ENCODE assay signal across 8 cellular contexts in genomic region chr10:11180228-11180627, GRCh38.
DNase-seq lines count a peak whose midpoint lies in the region; ATAC-seq, FAIRE-seq and TF ChIP-seq lines count a peak whose summit lies in the region.

No MANE protein-coding gene starts in this region.

- H3K9me3 ChIP-seq in MM.1S (replicated peaks; ENCODE audit: insufficient read depth, low read length): no peaks in the 10 kb centered on the region
- H3K9me3 ChIP-seq in naive thymus-derived CD4-positive, alpha-beta T cell (ENCODE audit: control insufficient read depth in 2 of 3, low read length in 3 of 3): peaks cover 0 to 3% (median 0%) of the 10 kb centered on the region in 3 experiments

- H3K4me3 ChIP-seq in MM.1S (ENCODE audit: low read length): peak overlapping the region; percentile 41
- H3K4me3 ChIP-seq in naive thymus-derived CD4-positive, alpha-beta T cell (ENCODE audit: low read length): peak overlapping the region; percentile 50

- TF ChIP-seq POLR2A in GM12892 (IDR thresholded peaks at IDR 0.05; ENCODE audit: low read depth, low read length): peak; percentile 72

- peak; percentile 57 for ATAC-seq in naive thymus-derived CD4-positive, alpha-beta T cell

- H3K27me3 Mint-ChIP-seq in naive thymus-derived CD4-positive, alpha-beta T cell: peaks cover 0 to 3% (median 0%) of the 10 kb centered on the region in 5 donors

- H3K9me3 Mint-ChIP-seq in naive thymus-derived CD4-positive, alpha-beta T cell: peaks cover 0 to 11% (median 2%) of the 10 kb centered on the region in 11 donors

- FAIRE-seq in GM12892 (lab: Jason Lieb, UNC): peak; percentile 92

- H3K36me3 ChIP-seq in MM.1S (replicated peaks; ENCODE audit: insufficient read depth, low read length): peaks cover 41% of the 10 kb centered on the region
- H3K36me3 ChIP-seq in naive thymus-derived CD4-positive, alpha-beta T cell (ENCODE audit: control insufficient read depth in 2 of 3, insufficient read depth in 3 of 3, low read length in 3 of 3): peaks cover 3 to 39% (median 27%) of the 10 kb centered on the region in 3 experiments

- H3K4me3 Mint-ChIP-seq in naive thymus-derived CD4-positive, alpha-beta T cell: peak overlapping the region in 4 of 10 donors; percentile 66 to 83 (median 82)

- peak overlapping the region in 6 of 9 donors; percentile 92 to 98 (median 95) for H3K27ac Mint-ChIP-seq in naive thymus-derived CD4-positive, alpha-beta T cell

- H3K79me2 ChIP-seq in MM.1S (ENCODE audit: low read length): peaks cover 95% of the 10 kb centered on the region

- no peaks in the 10 kb centered on the region for H3K9me2 ChIP-seq in MM.1S (replicated peaks; ENCODE audit: insufficient read depth, low read length)

- peaks cover 63% of the 10 kb centered on the region for H3F3A ChIP-seq in MM.1S (ENCODE audit: insufficient read depth, low read length)

- H3K4me1 Mint-ChIP-seq in naive thymus-derived CD4-positive, alpha-beta T cell: peaks cover 0 to 95% (median 44%) of the 10 kb centered on the region in 7 donors

- no peak for DNase-seq in GM12892 (ENCODE audit: insufficient read length)
- peak; percentile 72 for DNase-seq in MM.1S
- DNase-seq in activated T-cell treated with anti-CD3 and anti-CD28 coated beads, Interleukin-2, amount 50 U/mL, for 48 hours: peak; percentile 75 to 79
- DNase-seq in naive thymus-derived CD4-positive, alpha-beta T cell: peak in 8 of 9 donors; percentile 51 to 82 (median 59)
- DNase-seq in NCI-H1417 (lab: John Stamatoyannopoulos, UW): no peak
- no peak for DNase-seq in GM19240 (ENCODE audit: insufficient read length, low spot score)
- DNase-seq in HPDE6-E6E7 (ENCODE audit: extremely low spot score): no peak
- no peak for DNase-seq in NCI-H2107 treated with DMSO at 0.1 percent for 48 hours (lab: John Stamatoyannopoulos, UW; ENCODE audit: unreplicated experiment)

- peak overlapping the region; percentile 90 for H3K4me2 ChIP-seq in MM.1S (ENCODE audit: low read depth, low read length)

- POLR2A ChIA-PET in naive thymus-derived CD4-positive, alpha-beta T cell (lab: Charles Lee): interaction anchor here (0.9 to 11.6 kb wide), 8 partner anchors 10 to 46 kb away, joined by 3 to 237 read pairs (median 9); no protein-coding TSS in a partner anchor

- no peaks in the 10 kb centered on the region for H3K27me3 ChIP-seq in MM.1S (replicated peaks; ENCODE audit: insufficient read depth, low read length)
- H3K27me3 ChIP-seq in naive thymus-derived CD4-positive, alpha-beta T cell (ENCODE audit: control insufficient read depth in 2 of 2, insufficient read depth in 2 of 2, low read length in 2 of 2): no peaks in the 10 kb centered on the region

- CTCF ChIA-PET in naive thymus-derived CD4-positive, alpha-beta T cell (lab: Charles Lee): interaction anchor here (0.7 to 7.8 kb wide), 3 partner anchors 15 to 62 kb away, joined by 3 to 54 read pairs (median 3); no protein-coding TSS in a partner anchor

- no peak for TF ChIP-seq CTCF in MM.1S (IDR thresholded peaks at IDR 0.05; ENCODE audit: low read length)

- H2AFZ ChIP-seq in MM.1S (ENCODE audit: low read length): no peak overlapping the region

- H3K36me3 Mint-ChIP-seq in naive thymus-derived CD4-positive, alpha-beta T cell: peaks cover 12 to 77% (median 64%) of the 10 kb centered on the region in 5 donors

- H3K9ac ChIP-seq in MM.1S (ENCODE audit: low read length): peak overlapping the region; percentile 98

- peak overlapping the region; percentile 99 for H3K27ac ChIP-seq in MM.1S (ENCODE audit: low read length)
- peak overlapping the region; percentile 95 for H3K27ac ChIP-seq in naive thymus-derived CD4-positive, alpha-beta T cell (ENCODE audit: low read depth, low read length)

- H3K4me1 ChIP-seq in MM.1S (ENCODE audit: low read length): peaks cover 70% of the 10 kb centered on the region
- peaks cover 83 to 86% of the 10 kb centered on the region in 2 donors for H3K4me1 ChIP-seq in naive thymus-derived CD4-positive, alpha-beta T cell (ENCODE audit: control insufficient read depth in 2 of 2, insufficient read depth in 2 of 2, low read length in 2 of 2)

- no peaks in the 10 kb centered on the region for H4K20me1 ChIP-seq in MM.1S (ENCODE audit: insufficient read depth, low read length)

- intact Hi-C loops in naive thymus-derived CD4-positive, alpha-beta T cell (cut with micrococcal nuclease): loop anchor here in 1 of 2 donors (1.0 to 2.0 kb wide), 3 partner anchors 8 to 67 kb away; no protein-coding TSS in a partner anchor

Comparison
In these comparisons a context has a peak if more than half of its experiments do, and no peak if none do; other contexts are left out.
1. DNase-seq: peak in MM.1S (single experiment), activated T-cell treated with anti-CD3 and anti-CD28 coated beads, Interleukin-2, amount 50 U/mL, for 48 hours (2 of 2) and naive thymus-derived CD4-positive, alpha-beta T cell (8 of 9); none in GM12892 (single experiment), NCI-H1417 (0 of 3), GM19240 (single experiment), HPDE6-E6E7 (single experiment) and NCI-H2107 treated with DMSO at 0.1 percent for 48 hours (single experiment).